In genomic region chr11:2916114-2916891, GRCh38 we compare ENCODE assay signal across 29 cellular contexts.
"Had no signal": no experiment of that assay in that cellular context is flagged by ENCODE, and none has a peak within 500 bp of the region (broad histone marks: within the 10 kb centered on the region; RNA-seq: fewer than 3 reads in every experiment).

No MANE protein-coding gene starts in this region.

- H3K4me3 Mint-ChIP-seq: mesothelial cell of epicardium; naive B cell; natural killer cell treated with Interleukin-12 subunit alpha and Interleukin-12 subunit beta and Interleukin-15 and Interleukin-18, amount 100 ng/mL, for 72 hours; neural crest cell; stimulated activated naive CD8-positive, alpha-beta T cell treated with anti-CD3 and anti-CD28 coated beads, Interleukin-15, amount 100 ng/mL, for 72 hours had no signal

- H3K27me3 ChIP-seq: esophagus muscularis mucosa, foreskin keratinocyte, gastroesophageal sphincter, heart left ventricle, hepatocyte, left lung, right atrium auricular region, spleen, suprapubic skin, transverse colon, upper lobe of right lung, uterus had no signal

- ATAC-seq: foreskin keratinocyte; gastroesophageal sphincter; heart left ventricle; left cardiac atrium; left lung; mucosa of descending colon; natural killer cell treated with Interleukin-12 subunit alpha and Interleukin-12 subunit beta and Interleukin-15 and Interleukin-18, amount 100 ng/mL, for 72 hours; stimulated activated naive CD8-positive, alpha-beta T cell treated with anti-CD3 and anti-CD28 coated beads, Interleukin-15, amount 100 ng/mL, for 72 hours; upper lobe of right lung had no signal

- H3K36me3 Mint-ChIP-seq: mesothelial cell of epicardium; naive B cell; natural killer cell treated with Interleukin-12 subunit alpha and Interleukin-12 subunit beta and Interleukin-15 and Interleukin-18, amount 100 ng/mL, for 72 hours had no signal

- H3K79me2 ChIP-seq: hepatocyte had no signal

- H3K27ac Mint-ChIP-seq: mesothelial cell of epicardium; natural killer cell treated with Interleukin-12 subunit alpha and Interleukin-12 subunit beta and Interleukin-15 and Interleukin-18, amount 100 ng/mL, for 72 hours; stimulated activated naive CD8-positive, alpha-beta T cell treated with anti-CD3 and anti-CD28 coated beads, Interleukin-15, amount 100 ng/mL, for 72 hours had no signal

- H3K9me3 Mint-ChIP-seq: mesothelial cell of epicardium; naive B cell; natural killer cell treated with Interleukin-12 subunit alpha and Interleukin-12 subunit beta and Interleukin-15 and Interleukin-18, amount 100 ng/mL, for 72 hours; neural crest cell; stimulated activated naive CD8-positive, alpha-beta T cell treated with anti-CD3 and anti-CD28 coated beads, Interleukin-15, amount 100 ng/mL, for 72 hours had no signal

- FAIRE-seq: endothelial cell of umbilical vein had no signal

- DNase-seq: dermis blood vessel endothelial cell; effector memory CD4-positive, alpha-beta T cell; foreskin keratinocyte; heart left ventricle; left cardiac atrium; mesenchymal stem cell; mucosa of descending colon; naive B cell; nucleus accumbens; spleen; stimulated activated CD4-positive, alpha-beta T cell treated with anti-CD3 and anti-CD28 coated beads, Interleukin-2, amount 100 ng/mL, for 48 hours; stimulated activated naive CD4-positive, alpha-beta T cell; stimulated activated naive CD8-positive, alpha-beta T cell treated with anti-CD3 and anti-CD28 coated beads, Interleukin-15, amount 100 ng/mL, for 72 hours; transverse colon; upper lobe of right lung; uterus had no signal

- H3K36me3 ChIP-seq: esophagus muscularis mucosa, gastroesophageal sphincter, heart left ventricle, left lung, prostate gland, right atrium auricular region, spleen, suprapubic skin, transverse colon, upper lobe of right lung, uterus had no signal

- H3K9me3 ChIP-seq: esophagus muscularis mucosa, gastroesophageal sphincter, heart left ventricle, left lung, mucosa of descending colon, prostate gland, right atrium auricular region, spleen, suprapubic skin, transverse colon, upper lobe of right lung, uterus had no signal

- H3K4me3 ChIP-seq: coronary artery, esophagus muscularis mucosa, gastroesophageal sphincter, heart left ventricle, hepatocyte, left lung, mucosa of descending colon, prostate gland, right atrium auricular region, skin epidermis, spleen, suprapubic skin, transverse colon, upper lobe of right lung, uterus had no signal

- H3K27ac ChIP-seq: coronary artery, esophagus muscularis mucosa, foreskin keratinocyte, gastroesophageal sphincter, hepatocyte, left lung, prostate gland, skin epidermis, spleen, suprapubic skin, transverse colon, upper lobe of right lung, uterus had no signal

- H3K4me1 Mint-ChIP-seq: neural crest cell had no signal

- H2AFZ ChIP-seq: hepatocyte had no signal

- H3K4me2 ChIP-seq: hepatocyte had no signal

- H3K4me1 ChIP-seq: gastroesophageal sphincter, uterus had no signal
